8 cellular contexts compared by ENCODE assay signal in the genomic region with DNA sequence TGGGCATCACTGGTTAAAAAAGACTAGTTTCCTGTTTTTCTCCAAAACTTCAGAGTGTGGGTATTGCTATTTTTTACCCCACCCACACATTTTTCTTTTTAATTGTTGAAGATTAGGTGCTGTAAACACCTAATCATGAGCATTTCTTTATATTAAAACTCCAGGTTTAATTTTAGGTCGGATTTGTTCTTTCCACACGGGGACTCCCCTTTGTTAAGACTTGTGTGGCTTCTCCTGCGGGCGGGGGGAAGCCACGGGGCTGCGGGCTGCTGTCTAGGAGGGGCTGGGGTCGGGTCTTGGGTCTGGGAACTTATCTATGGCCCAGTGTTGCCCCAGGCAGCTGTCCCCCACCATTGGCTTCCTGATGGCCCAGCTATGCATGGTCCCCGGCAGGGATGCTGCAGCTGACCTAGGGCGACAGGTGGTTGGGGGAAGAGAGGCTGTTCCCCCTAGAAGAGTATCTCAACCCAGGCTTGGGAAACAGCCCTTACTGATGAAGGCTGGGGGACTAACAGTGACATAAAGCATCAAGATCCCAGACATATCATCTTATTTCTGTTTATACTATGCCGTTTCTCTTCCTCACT.
DNase-seq lines count a peak whose midpoint lies in the region; ATAC-seq and TF ChIP-seq lines count a peak whose summit lies in the region.

No MANE protein-coding gene starts in this region.

- no peaks in the 10 kb centered on the region for H3K9me3 ChIP-seq in transverse colon

- no peaks in the 10 kb centered on the region for H3K9me3 Mint-ChIP-seq in activated naive CD4-positive, alpha-beta T cell treated with anti-CD3 and anti-CD28 coated beads, Interleukin-2, amount 10 ng/mL, durations not matched to agents 7 days and 5 days
- H3K9me3 Mint-ChIP-seq in brain = no peaks in the 10 kb centered on the region

- TF ChIP-seq CTCF in brain (conservative IDR thresholded peaks at IDR 0.05) (no peak), transverse colon (IDR thresholded peaks at IDR 0.05) (no peak)

- in situ Hi-C loops in transverse colon (cut with MboI; ENCODE audit: low pct_ligation_motif_present in 1 of 4, low pct_unique_long_range_greater_than_20kb in 1 of 4, low sequenced_read_pairs in 3 of 4) = no loop called here

- peaks cover 87% of the 10 kb centered on the region for H3K4me1 Mint-ChIP-seq in activated naive CD4-positive, alpha-beta T cell treated with anti-CD3 and anti-CD28 coated beads, Interleukin-2, amount 10 ng/mL, durations not matched to agents 7 days and 5 days
- peaks cover 71% of the 10 kb centered on the region for H3K4me1 Mint-ChIP-seq in brain

- TF ChIP-seq POLR2A in transverse colon (IDR thresholded peaks at IDR 0.05) = no peak

- peak overlapping the region; percentile 98 for H3K27ac Mint-ChIP-seq in activated naive CD4-positive, alpha-beta T cell treated with anti-CD3 and anti-CD28 coated beads, Interleukin-2, amount 10 ng/mL, durations not matched to agents 7 days and 5 days
- peak overlapping the region in 3 of 5 experiments; percentile 33 to 79 (median 36) for H3K27ac Mint-ChIP-seq in brain

- H3K36me3 Mint-ChIP-seq in activated naive CD4-positive, alpha-beta T cell treated with anti-CD3 and anti-CD28 coated beads, Interleukin-2, amount 10 ng/mL, durations not matched to agents 7 days and 5 days = peaks cover 27% of the 10 kb centered on the region
- peaks cover 10% of the 10 kb centered on the region for H3K36me3 Mint-ChIP-seq in brain

- TF ChIP-seq EP300 in transverse colon (IDR thresholded peaks at IDR 0.05; ENCODE audit: low read depth) = no peak

- peak overlapping the region; percentile 26 to 52 (median 36) for H3K27ac ChIP-seq in transverse colon

- H3K27me3 ChIP-seq in transverse colon = no peaks in the 10 kb centered on the region

- H3K4me1 ChIP-seq in transverse colon = peaks cover 14 to 39% (median 15%) of the 10 kb centered on the region in 4 donors

- CTCF ChIA-PET in activated naive CD4-positive, alpha-beta T cell treated with anti-CD3 and anti-CD28 coated beads, Interleukin-2, amount 10 ng/mL, durations not matched to agents 7 days and 5 days (lab: Charles Lee) = interaction anchor here (0.6 kb wide), 1 partner anchor 88 kb away, joined by 5 read pairs; no protein-coding TSS in a partner anchor

- no peaks in the 10 kb centered on the region for H3K36me3 ChIP-seq in transverse colon

- H3K4me3 Mint-ChIP-seq in activated naive CD4-positive, alpha-beta T cell treated with anti-CD3 and anti-CD28 coated beads, Interleukin-2, amount 10 ng/mL, durations not matched to agents 7 days and 5 days = peak overlapping the region; percentile 71
- H3K4me3 Mint-ChIP-seq in brain = no peak overlapping the region

- peak; percentile 63 for DNase-seq in activated naive CD4-positive, alpha-beta T cell treated with anti-CD3 and anti-CD28 coated beads, Interleukin-2, amount 10 ng/mL, durations not matched to agents 7 days and 5 days
- DNase-seq in activated naive CD4-positive, alpha-beta T cell treated with Interleukin-2 at 50 U/mL for 16 hours = no peak
- DNase-seq in transverse colon (no peak), NCI-H345 (lab: John Stamatoyannopoulos, UW) (no peak), H4 (ENCODE audit: low spot score) (no peak), SIG-M5 treated with dmso at 0.1 percent for 504 hours (lab: John Stamatoyannopoulos, UW; ENCODE audit: unreplicated experiment) (no peak)

- H3K4me3 ChIP-seq in transverse colon = no peak overlapping the region

- H3K27me3 Mint-ChIP-seq in activated naive CD4-positive, alpha-beta T cell treated with anti-CD3 and anti-CD28 coated beads, Interleukin-2, amount 10 ng/mL, durations not matched to agents 7 days and 5 days = no peaks in the 10 kb centered on the region
- no peaks in the 10 kb centered on the region for H3K27me3 Mint-ChIP-seq in brain

- ATAC-seq in HG03439 (IDR thresholded peaks at IDR 0.05; ENCODE audit: unreplicated experiment) = peak; percentile 18

- intact Hi-C loops in transverse colon (cut with DNase I; ENCODE audit: low total_unique reads) = no loop called here

- 54 to 70% methylated on average over 5 to 10 of the region's 10 CpGs for WGBS in transverse colon (ENCODE audit: low coverage in 1 of 2), 2 donors
